Comparison of ENCODE assay signal across 28 cellular contexts in the genomic region with DNA sequence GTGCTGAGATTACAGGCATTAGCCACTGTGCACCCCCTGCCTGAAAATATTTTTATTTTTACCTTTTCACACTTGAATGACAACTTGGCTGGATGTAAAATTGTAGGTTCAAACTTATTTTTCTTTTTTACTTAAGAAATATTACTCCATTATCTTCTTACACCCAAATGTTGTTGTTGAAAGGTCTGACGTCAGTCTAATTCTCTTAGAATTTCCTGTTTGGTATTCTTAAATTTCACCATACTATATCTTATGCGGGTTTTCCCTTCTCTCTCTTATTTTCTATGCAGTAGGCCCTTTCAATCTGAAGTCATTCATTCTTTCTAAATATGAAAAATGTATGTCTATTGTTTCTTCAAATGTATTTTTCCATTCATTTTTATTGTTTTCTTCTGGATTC. TPM values are rescaled to one million over a fixed set of nuclear protein-coding genes. Genes with fewer than 3 reads are reported as not detected.
DNase-seq lines count a peak whose midpoint lies in the region; ATAC-seq, FAIRE-seq and TF ChIP-seq lines count a peak whose summit lies in the region.
"Had no signal": no experiment of that assay in that cellular context is flagged by ENCODE, and none has a peak within 500 bp of the region (broad histone marks: within the 10 kb centered on the region; RNA-seq: fewer than 3 reads in every experiment).

No MANE protein-coding gene starts in this region.

- H3K9me1 ChIP-seq in endothelial cell of umbilical vein (replicated peaks; ENCODE audit: control insufficient read depth, extremely low read depth, insufficient read depth, low read length), result no peaks in the 10 kb centered on the region

- no peak for TF ChIP-seq EP300 in esophagus muscularis mucosa (IDR thresholded peaks at IDR 0.05)

- no peak overlapping the region for H3K4me3 ChIP-seq in cardiac fibroblast (replicated peaks in 1 of 2; ENCODE audit: low read depth in 2 of 2, low read length in 2 of 2)
- H3K4me3 ChIP-seq in endothelial cell of umbilical vein (replicated peaks in 1 of 3; ENCODE audit: insufficient read depth in 1 of 3, low read depth in 1 of 3, low read length in 3 of 3), result no peak overlapping the region
- H3K4me3 ChIP-seq in esophagus muscularis mucosa, result no peak overlapping the region
- H3K4me3 ChIP-seq: BLaER1, GM12878 had no signal

- FAIRE-seq in TTC549 (lab: Jason Lieb, UNC) (peak; percentile 26), endothelial cell of umbilical vein (lab: Jason Lieb, UNC) (no peak)
- FAIRE-seq: A204.1, GM12878, GM12892, GM18507, GM19239 had no signal

- intact Hi-C loops in endothelial cell of umbilical vein (cut with micrococcal nuclease), result no loop called here
- intact Hi-C loops in esophagus muscularis mucosa (cut with DNase I), result no loop called here

- no peaks in the 10 kb centered on the region for H4K20me1 ChIP-seq in endothelial cell of umbilical vein (replicated peaks; ENCODE audit: control insufficient read depth, extremely low read depth, insufficient read depth, low read length)
- H4K20me1 ChIP-seq: BLaER1 had no signal

- no peak overlapping the region for H3K4me2 ChIP-seq in endothelial cell of umbilical vein (ENCODE audit: insufficient read depth, low read length)
- H3K4me2 ChIP-seq: BLaER1 had no signal

- no peak for ATAC-seq in GM18861 (IDR thresholded peaks at IDR 0.05; ENCODE audit: unreplicated experiment)
- ATAC-seq: GM12878 had no signal

- POLR2A ChIA-PET in endothelial cell of umbilical vein (lab: Charles Lee), result no interaction called here

- no peak overlapping the region for H2AFZ ChIP-seq in endothelial cell of umbilical vein (ENCODE audit: low read depth, low read length)

- H3K9ac ChIP-seq in endothelial cell of umbilical vein (replicated peaks; ENCODE audit: extremely low read depth, insufficient read depth, low read length), result no peak overlapping the region
- H3K9ac ChIP-seq: BLaER1 had no signal

- dilution Hi-C loops in endothelial cell of umbilical vein (cut with MboI; ENCODE audit: extremely low pct_ligation_motif_present, low sequenced_read_pairs), result no loop called here

- TF ChIP-seq CTCF in cardiac fibroblast (IDR thresholded peaks at IDR 0.05; ENCODE audit: low read depth, low read length) (no peak), endothelial cell of umbilical vein (IDR thresholded peaks at IDR 0.05; ENCODE audit: extremely low read depth in 1 of 2, insufficient read depth in 1 of 2, low read depth in 1 of 2, low read length in 2 of 2) (no peak), esophagus muscularis mucosa (IDR thresholded peaks at IDR 0.05) (no peak)

- H3K27ac ChIP-seq in endothelial cell of umbilical vein (ENCODE audit: insufficient read depth, low read depth, low read length) (no peak overlapping the region), esophagus muscularis mucosa (replicated peaks in 1 of 4) (no peak overlapping the region)
- H3K27ac ChIP-seq: BLaER1 had no signal

- H3K27me3 ChIP-seq in endothelial cell of umbilical vein (ENCODE audit: control insufficient read depth in 2 of 2, insufficient read depth in 2 of 2, low read length in 2 of 2) (no peaks in the 10 kb centered on the region), esophagus muscularis mucosa (peaks cover 0 to 6% (median 0%) of the 10 kb centered on the region in 4 donors)
- H3K27me3 ChIP-seq: BE2C, BLaER1 had no signal

- TF ChIP-seq POLR2A in endothelial cell of umbilical vein (IDR thresholded peaks at IDR 0.05; ENCODE audit: low read depth, low read length) (no peak), esophagus muscularis mucosa (IDR thresholded peaks at IDR 0.05; ENCODE audit: low read depth) (no peak)

- H3K9me3 ChIP-seq in endothelial cell of umbilical vein (replicated peaks; ENCODE audit: control insufficient read depth, insufficient read depth, low read length) (no peaks in the 10 kb centered on the region), esophagus muscularis mucosa (no peaks in the 10 kb centered on the region)
- H3K9me3 ChIP-seq: BE2C, BLaER1 had no signal

- H3K79me2 ChIP-seq in endothelial cell of umbilical vein (ENCODE audit: control insufficient read depth, insufficient read depth, low read length), result no peaks in the 10 kb centered on the region

- DNase-seq in cardiac fibroblast (ENCODE audit: low read depth in 2 of 2) (peak; percentile 28 to 38), endothelial cell of umbilical vein (ENCODE audit: low read depth, low spot score) (peak; percentile 21), iris pigment epithelial cell (ENCODE audit: low read depth) (peak; percentile 38), NCI-H1092 (lab: John Stamatoyannopoulos, UW) (no peak), esophagus muscularis mucosa (ENCODE audit: extremely low spot score) (no peak)
- DNase-seq: 8988T; ACHN; BE2C; C1 segment of cervical spinal cord; CD4-positive, alpha-beta memory T cell; CD4-positive, CD25-positive, alpha-beta regulatory T cell; CD8-positive, alpha-beta memory T cell; COR-L47; DMS 273 treated with DMSO at 0.1 percent for 48 hours; DMS153; DMS53; DMS79; DND-41; EL; GDM1 had no signal

- 79% methylated on average over 2 of the region's 2 CpGs for WGBS in esophagus muscularis mucosa

- CTCF ChIA-PET in endothelial cell of umbilical vein (lab: Charles Lee), result no interaction called here

- no TSS peak for BruUV-seq in endothelial cell of umbilical vein (replicated peaks; lab: Mats Ljungman, UMichigan)

- H3K4me1 ChIP-seq in endothelial cell of umbilical vein (ENCODE audit: control insufficient read depth, extremely low read depth, insufficient read depth, low read length), result no peaks in the 10 kb centered on the region
- no peaks in the 10 kb centered on the region for H3K4me1 ChIP-seq in esophagus muscularis mucosa
- H3K4me1 ChIP-seq: BE2C, BLaER1 had no signal

- H3K36me3 ChIP-seq in endothelial cell of umbilical vein (ENCODE audit: control insufficient read depth in 2 of 2, extremely low read depth in 1 of 2, insufficient read depth in 2 of 2, low read length in 2 of 2) (no peaks in the 10 kb centered on the region), esophagus muscularis mucosa (no peaks in the 10 kb centered on the region)
- H3K36me3 ChIP-seq: BE2C, BLaER1 had no signal

TF ChIP-seq in endothelial cell of umbilical vein, 7 proteins besides CTCF, POLR2A, EP300 and RAD21:
- TF ChIP-seq EZH2 (IDR thresholded peaks at IDR 0.05; ENCODE audit: borderline replicate concordance, low read depth, low read length, severe bottlenecking) (no peak), FOS (IDR thresholded peaks at IDR 0.05; ENCODE audit: borderline replicate concordance, insufficient read depth, low read length) (no peak)

RNA-seq across cellular contexts. Expression of gene RAB11FIP5, which starts 29.1 kb away (rescaled TPM):
- total RNA-seq in endothelial cell of umbilical vein (47.0 and 49.4 TPM in 2 replicates), esophagus muscularis mucosa (10 to 100 TPM; 17.0 to 46.4 (median 38.4) TPM)
- polyA plus RNA-seq in endothelial cell of umbilical vein, result 32.4 and 36.6 TPM in 2 replicates
- 35.8 and 36.8 TPM in 2 replicates for polyA plus RNA-seq in endothelial cell of umbilical vein (2011; cell fraction: cytosol; rRNA removed)
- 28.3 and 31.5 TPM in 2 replicates for polyA plus RNA-seq in endothelial cell of umbilical vein (2011; cell fraction: nucleus; rRNA removed)
- 56.4 and 64.0 TPM in 2 replicates for polyA plus RNA-seq in endothelial cell of umbilical vein (2012)
- 71.5 and 74.9 TPM in 2 replicates for polyA minus RNA-seq in endothelial cell of umbilical vein
- polyA minus RNA-seq in endothelial cell of umbilical vein (2011; cell fraction: cytosol; rRNA and poly(A)+ RNA removed), result 9.1 TPM
- 17.6 and 20.4 TPM in 2 replicates for polyA minus RNA-seq in endothelial cell of umbilical vein (2011; cell fraction: nucleus; rRNA and poly(A)+ RNA removed)

Comparison
In these comparisons a context has a peak if more than half of its experiments do, and no peak if none do; other contexts are left out.
1. DNase-seq: peak in cardiac fibroblast (2 of 2), endothelial cell of umbilical vein (single experiment) and iris pigment epithelial cell (single experiment); none in NCI-H1092 (single experiment) and esophagus muscularis mucosa (single experiment).